In the genomic region with DNA sequence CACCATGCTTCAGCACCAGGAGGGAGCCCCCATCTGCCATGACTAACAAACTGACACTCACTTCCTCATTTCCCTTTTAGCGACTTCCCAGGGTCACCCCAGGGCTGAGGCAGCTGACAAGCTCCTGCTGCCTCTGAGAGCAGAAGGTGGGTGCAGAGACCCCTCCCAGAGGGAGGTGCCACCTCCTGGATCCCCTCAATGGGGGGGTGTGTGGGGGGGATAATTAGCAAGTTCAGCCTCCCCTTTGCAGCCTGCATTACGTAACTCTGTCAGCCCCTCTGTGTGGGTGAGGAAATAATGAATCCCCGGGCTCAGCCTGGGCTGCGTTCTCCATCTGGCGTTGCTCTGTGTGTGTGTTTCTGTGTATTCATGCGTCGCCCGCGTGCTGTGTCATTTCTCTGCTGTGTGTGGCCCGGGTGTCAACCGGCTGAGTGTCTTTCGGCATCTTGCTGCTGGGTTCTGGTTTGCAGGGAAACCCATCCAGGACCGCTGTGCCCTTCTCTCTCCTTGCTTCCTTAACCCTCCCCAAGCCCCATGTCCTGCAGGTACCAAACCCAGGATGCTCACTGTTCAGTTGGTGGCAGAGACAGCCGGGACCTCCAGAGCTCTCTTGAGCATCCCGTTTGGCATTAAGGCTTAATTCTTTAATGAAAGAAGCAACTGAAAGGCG, we compare ENCODE assay signal across 1 cellular context.
TF ChIP-seq lines count a peak whose summit lies in the region.

No MANE protein-coding gene starts in this region.

TF ChIP-seq in K562, 482 proteins besides CTCF, POLR2A, EP300 and RAD21:
- TF ChIP-seq TRIM24 (IDR thresholded peaks at IDR 0.05) (no peak), ZNF143 (CRISPR knock-in tag; IDR thresholded peaks at IDR 0.05) (no peak), SPI1 (IDR thresholded peaks at IDR 0.05; ENCODE audit: borderline replicate concordance, low read depth, low read length) (peak; percentile 93)
